Comparison of ENCODE assay signal across 1 cellular context in genomic region chr2:239936838-239937581, GRCh38.
A peak's percentile ranks its signal among the peaks of the same experiment; 100 is the strongest.
TF ChIP-seq lines count a peak whose summit lies in the region.

No MANE protein-coding gene starts in this region.

TF ChIP-seq in IMR-90, 13 proteins besides CTCF, POLR2A, EP300 and RAD21 (continued from another document):
- TF ChIP-seq ELK1 (IDR thresholded peaks at IDR 0.05; ENCODE audit: borderline replicate concordance, low read depth, low read length) (no peak), CHD1 (IDR thresholded peaks at IDR 0.05; ENCODE audit: low read depth, low read length) (no peak), MAZ (IDR thresholded peaks at IDR 0.05; ENCODE audit: borderline replicate concordance, low read depth, low read length) (no peak), FOS (IDR thresholded peaks at IDR 0.05; ENCODE audit: low read depth, low read length) (no peak), SMC3 (IDR thresholded peaks at IDR 0.05; ENCODE audit: low read depth, low read length) (no peak), CEBPB (IDR thresholded peaks at IDR 0.05; ENCODE audit: low read depth, low read length) (peak; percentile 82)
